Comparison of ENCODE assay signal across 25 cellular contexts in the genomic region with DNA sequence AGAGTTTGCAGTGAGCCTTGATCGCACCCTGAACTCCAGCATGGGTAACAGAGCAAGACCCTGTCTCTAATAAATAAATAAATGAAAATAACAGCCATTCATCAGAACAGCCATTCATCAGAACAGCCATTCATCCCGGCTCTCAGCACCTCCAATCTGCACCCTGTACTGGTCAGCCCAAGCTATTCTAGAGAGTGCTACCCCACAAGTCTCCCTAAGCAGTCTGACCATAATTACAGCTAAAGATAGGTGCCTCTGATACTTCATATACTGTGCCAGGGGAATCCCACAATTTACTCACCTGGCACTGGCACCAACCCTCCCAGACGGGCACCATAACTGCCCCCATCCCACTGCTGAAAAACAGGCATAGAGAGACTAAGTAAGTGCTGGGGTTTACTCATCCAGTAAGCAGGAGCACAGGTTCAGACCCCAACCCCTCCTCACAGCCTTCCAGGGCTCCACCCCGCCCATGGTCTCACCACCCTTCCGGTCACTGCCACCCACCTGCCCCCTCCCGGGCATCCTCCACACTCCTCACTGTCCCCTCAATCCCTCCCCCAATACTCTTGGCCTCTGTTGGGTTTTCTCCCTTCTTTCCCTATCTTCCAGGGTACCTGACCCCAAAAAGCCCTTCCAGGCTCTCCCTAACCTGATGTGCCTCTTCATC. TPM values are rescaled to one million over a fixed set of nuclear protein-coding genes. Genes with fewer than 3 reads are reported as not detected.
DNase-seq lines count a peak whose midpoint lies in the region; ATAC-seq, FAIRE-seq and TF ChIP-seq lines count a peak whose summit lies in the region.
"Had no signal": no experiment of that assay in that cellular context is flagged by ENCODE, and none has a peak within 500 bp of the region (broad histone marks: within the 10 kb centered on the region; RNA-seq: fewer than 3 reads in every experiment).

No MANE protein-coding gene starts in this region.

- H3K4me1 Mint-ChIP-seq in effector memory CD8-positive, alpha-beta T cell (ENCODE audit: low read depth in 2 of 2) = peaks cover 0 to 1% of the 10 kb centered on the region in 2 donors
- no peaks in the 10 kb centered on the region for H3K4me1 Mint-ChIP-seq in glutamatergic neuron (ENCODE audit: low read depth, unreplicated experiment)

- no peak for FAIRE-seq in D721Med (lab: Jason Lieb, UNC)
- FAIRE-seq: HepG2 had no signal

- peaks cover 3% of the 10 kb centered on the region for H3K36me3 Mint-ChIP-seq in effector memory CD8-positive, alpha-beta T cell (ENCODE audit: insufficient read depth)
- no peaks in the 10 kb centered on the region for H3K36me3 Mint-ChIP-seq in glutamatergic neuron (ENCODE audit: unreplicated experiment)

- H3K27ac Mint-ChIP-seq in effector memory CD8-positive, alpha-beta T cell = no peak overlapping the region
- no peak overlapping the region for H3K27ac Mint-ChIP-seq in glutamatergic neuron (ENCODE audit: unreplicated experiment)
- H3K27ac Mint-ChIP-seq: activated B cell treated with CpG ODN at 0.5 μM for 24 hours; activated CD8-positive, alpha-beta T cell treated with anti-CD3 and anti-CD28 coated beads for 36 hours; nephron progenitor cell had no signal

- H3K4me3 Mint-ChIP-seq in effector memory CD8-positive, alpha-beta T cell = no peak overlapping the region
- H3K4me3 Mint-ChIP-seq in glutamatergic neuron (ENCODE audit: unreplicated experiment) = no peak overlapping the region
- H3K4me3 Mint-ChIP-seq: activated B cell treated with CpG ODN at 0.5 μM for 24 hours; activated CD8-positive, alpha-beta T cell treated with anti-CD3 and anti-CD28 coated beads for 36 hours; nephron progenitor cell had no signal

- H3K27me3 Mint-ChIP-seq in effector memory CD8-positive, alpha-beta T cell = peaks cover 58 to 78% of the 10 kb centered on the region in 2 donors
- H3K27me3 Mint-ChIP-seq in glutamatergic neuron (ENCODE audit: unreplicated experiment) = peaks cover 4% of the 10 kb centered on the region

- DNase-seq in posterior vena cava (ENCODE audit: low spot score) (peak; percentile 57), D721Med (ENCODE audit: insufficient read length, low spot score) (no peak), glutamatergic neuron (no peak)
- DNase-seq in effector memory CD8-positive, alpha-beta T cell = no peak
- DNase-seq: activated B cell treated with CpG ODN at 0.5 μM for 24 hours; activated CD8-positive, alpha-beta T cell treated with anti-CD3 and anti-CD28 coated beads for 36 hours; activated naive CD4-positive, alpha-beta T cell treated with Interleukin-2 at 50 U/mL for 16 hours; activated T-cell treated with anti-CD3 and anti-CD28 coated beads, Interleukin-2, amount 50 U/mL, for 1 hour; cerebellar nuclear complex; COR-L47; effector CD4-positive, alpha-beta T cell; GM23248; midbrain; NCI-H1436; NCI-H2171 treated with DMSO at 0.1 percent for 48 hours; NCI-H82; nephron progenitor cell; stimulated activated CD4-positive, alpha-beta T cell treated with anti-CD3 and anti-CD28 coated beads, Interleukin-2, amount 100 ng/mL, for 48 hours; stomach had no signal

- TF ChIP-seq CTCF in D721Med (IDR thresholded peaks at IDR 0.05; ENCODE audit: insufficient read depth, missing control alignments) = no peak
- TF ChIP-seq CTCF in glutamatergic neuron (IDR thresholded peaks at IDR 0.05; ENCODE audit: partially characterized antibody, unreplicated experiment) = no peak

- ATAC-seq in GM19455 (IDR thresholded peaks at IDR 0.05; ENCODE audit: unreplicated experiment) (peak; percentile 48), HG02759 (IDR thresholded peaks at IDR 0.05; ENCODE audit: unreplicated experiment) (peak; percentile 19), HG03439 (IDR thresholded peaks at IDR 0.05; ENCODE audit: unreplicated experiment) (peak; percentile 50), GM18907 (IDR thresholded peaks at IDR 0.05; ENCODE audit: unreplicated experiment) (no peak)
- ATAC-seq in effector memory CD8-positive, alpha-beta T cell (replicated peaks) = no peak
- ATAC-seq: activated CD8-positive, alpha-beta T cell treated with anti-CD3 and anti-CD28 coated beads for 36 hours; HepG2; Panc1 had no signal

- intact Hi-C loops in posterior vena cava (cut with DNase I) = no loop called here

- H3K9me3 Mint-ChIP-seq in effector memory CD8-positive, alpha-beta T cell = no peaks in the 10 kb centered on the region
- peaks cover 2% of the 10 kb centered on the region for H3K9me3 Mint-ChIP-seq in glutamatergic neuron (ENCODE audit: unreplicated experiment)
- H3K9me3 Mint-ChIP-seq: activated B cell treated with CpG ODN at 0.5 μM for 24 hours; activated CD8-positive, alpha-beta T cell treated with anti-CD3 and anti-CD28 coated beads for 36 hours; nephron progenitor cell had no signal

RNA-seq across cellular contexts. Expression of a gene that starts 15.2 kb away (rescaled TPM):
- total RNA-seq in posterior vena cava (100 to 1,000 TPM; 191 to 232 TPM), glutamatergic neuron (ENCODE audit: unreplicated experiment) (232 TPM)

Comparison
In these comparisons a context has a peak if more than half of its experiments do, and no peak if none do; other contexts are left out.
1. ATAC-seq: peak in GM19455 (single experiment), HG02759 (single experiment) and HG03439 (single experiment); none in effector memory CD8-positive, alpha-beta T cell (single experiment) and GM18907 (single experiment).